In genomic region chr10:114402233-114402632, GRCh38 we compare ENCODE assay signal across 25 cellular contexts. TPM values are rescaled to one million over a fixed set of nuclear protein-coding genes. Genes with fewer than 3 reads are reported as not detected.
DNase-seq lines count a peak whose midpoint lies in the region; ATAC-seq, FAIRE-seq and TF ChIP-seq lines count a peak whose summit lies in the region.
"Had no signal": no experiment of that assay in that cellular context is flagged by ENCODE, and none has a peak within 500 bp of the region (broad histone marks: within the 10 kb centered on the region; RNA-seq: fewer than 3 reads in every experiment).

No MANE protein-coding gene starts in this region.

- WGBS in mesodermal cell (ENCODE audit: insufficient coverage in 2 of 2), 2 experiments, result 90 to 100% methylated on average over 1 to 2 of the region's 2 CpGs
- WGBS in spleen, 5 donors, result 42 to 70% (median 57%) methylated on average over 2 of the region's 2 CpGs

- TF ChIP-seq CTCF in breast epithelium (IDR thresholded peaks at IDR 0.05) (no peak), spleen (IDR thresholded peaks at IDR 0.05 in 8 of 11, conservative IDR thresholded peaks at IDR 0.05 in 3 of 11) (no peak), lower lobe of right lung (IDR thresholded peaks at IDR 0.05) (no peak)

- H3K27me3 ChIP-seq in breast epithelium (no peaks in the 10 kb centered on the region), spleen (replicated peaks in 1 of 7) (peaks cover 0 to 81% (median 20%) of the 10 kb centered on the region in 7 donors), lower lobe of right lung (ENCODE audit: low read depth) (peaks cover 32% of the 10 kb centered on the region)

- no peak for ATAC-seq in GM18861 (IDR thresholded peaks at IDR 0.05; ENCODE audit: unreplicated experiment)
- ATAC-seq in GM18505 (IDR thresholded peaks at IDR 0.05; ENCODE audit: unreplicated experiment), result no peak
- no peak for ATAC-seq in lower lobe of right lung
- ATAC-seq: mucosa of descending colon, PC-3, right cardiac atrium, T-helper 17 cell had no signal

- H3K4me1 ChIP-seq in breast epithelium (peaks cover 0 to 31% of the 10 kb centered on the region in 2 donors), mesodermal cell (ENCODE audit: control insufficient read depth, insufficient read depth, low read length, poor library complexity, severe bottlenecking) (peaks cover 60% of the 10 kb centered on the region), spleen (peaks cover 4 to 79% (median 42%) of the 10 kb centered on the region in 6 donors), lower lobe of right lung (peaks cover 37% of the 10 kb centered on the region)

- peak; percentile 14 for FAIRE-seq in GM19239 (lab: Jason Lieb, UNC)
- FAIRE-seq: bronchial epithelial cell had no signal

- intact Hi-C loops in breast epithelium (cut with DNase I; ENCODE audit: low total_unique reads) (no loop called here), spleen (cut with DNase I; ENCODE audit: low total_unique reads) (no loop called here), lower lobe of right lung (cut with DNase I) (no loop called here)

- H3K4me3 ChIP-seq in breast epithelium (peak overlapping the region in 2 of 3 donors; percentile 66 to 95), mesodermal cell (ENCODE audit: extremely low read depth, insufficient read depth, low read length, poor library complexity, severe bottlenecking) (peak overlapping the region; percentile 70), spleen (peak overlapping the region; percentile 37 to 76 (median 52)), lower lobe of right lung (no peak overlapping the region)
- H3K4me3 ChIP-seq: mucosa of descending colon had no signal

- H3K36me3 ChIP-seq in breast epithelium (no peaks in the 10 kb centered on the region), mesodermal cell (ENCODE audit: control insufficient read depth, insufficient read depth, low read length) (peaks cover 3% of the 10 kb centered on the region), spleen (no peaks in the 10 kb centered on the region), lower lobe of right lung (no peaks in the 10 kb centered on the region)
- H3K36me3 ChIP-seq: thoracic aorta had no signal

- TF ChIP-seq POLR2A in breast epithelium (IDR thresholded peaks at IDR 0.05), result no peak
- no peak for TF ChIP-seq POLR2A in spleen (IDR thresholded peaks at IDR 0.05)
- TF ChIP-seq POLR2A in GM18505 (IDR thresholded peaks at IDR 0.05; ENCODE audit: borderline replicate concordance, extremely low read depth, insufficient read depth, insufficient read length), result no peak

- no peaks in the 10 kb centered on the region for H3K9me3 ChIP-seq in breast epithelium
- no peaks in the 10 kb centered on the region for H3K9me3 ChIP-seq in mesodermal cell (ENCODE audit: control insufficient read depth, low read length)
- no peaks in the 10 kb centered on the region for H3K9me3 ChIP-seq in spleen
- no peaks in the 10 kb centered on the region for H3K9me3 ChIP-seq in lower lobe of right lung
- H3K9me3 ChIP-seq: mucosa of descending colon, thoracic aorta had no signal

- H3K27ac ChIP-seq in breast epithelium (peak overlapping the region; percentile 91 to 92), mesodermal cell (ENCODE audit: low read depth, low read length, severe bottlenecking) (no peak overlapping the region), spleen (peak overlapping the region; percentile 10 to 95 (median 89)), lower lobe of right lung (no peak overlapping the region)
- H3K27ac ChIP-seq: VCaP had no signal

- DNase-seq in GM19239 (ENCODE audit: insufficient read length, low spot score) (no peak), breast epithelium (ENCODE audit: low spot score in 2 of 2) (no peak), spleen (no peak), retina (no peak), lower lobe of right lung (no peak)
- DNase-seq: activated CD4-positive, alpha-beta T cell treated with anti-CD3 and anti-CD28 coated beads, Interleukin-2, amount 50 U/mL, for 48 hours; activated gamma-delta T cell treated with Interleukin-2 at 50 U/mL for 16 hours; CD8-positive, alpha-beta memory T cell; DMS79; H9; KG1; mucosa of descending colon; NCI-H187; NCI-H2227 treated with DMSO at 0.1 percent for 48 hours; NCI-H82; PC-3; right cardiac atrium; stimulated activated CD4-positive, alpha-beta T cell treated with anti-CD3 and anti-CD28 coated beads, Interleukin-15, amount 100 ng/mL, for 24 hours; T-helper 17 cell had no signal

RNA-seq across cellular contexts. Expression of gene AFAP1L2, which starts 2.1 kb away (rescaled TPM):
- total RNA-seq in breast epithelium (10 to 100 TPM in 2 of 3 donors, 1 to 10 TPM in 1; 4.2 to 43.9 (median 20.0) TPM), spleen (100 to 1,000 TPM; 119 to 273 (median 191) TPM), lower lobe of right lung (5.3 TPM)
- polyA plus RNA-seq in mesodermal cell (2013, experiment 1 of 2), result 48.5 TPM
- polyA plus RNA-seq in mesodermal cell (2013, experiment 2 of 2), result 54.6 TPM
- polyA plus RNA-seq in spleen, result 10 to 100 TPM; 18.3 to 71.5 (median 19.3) TPM

Comparison
In these comparisons a context has a peak if more than half of its experiments do, and no peak if none do; other contexts are left out.
1. H3K27ac ChIP-seq: peak in breast epithelium (2 of 2) and spleen (8 of 8); none in mesodermal cell (single experiment) and lower lobe of right lung (single experiment).